ENCODE assay signal across 8 cellular contexts in the genomic region with DNA sequence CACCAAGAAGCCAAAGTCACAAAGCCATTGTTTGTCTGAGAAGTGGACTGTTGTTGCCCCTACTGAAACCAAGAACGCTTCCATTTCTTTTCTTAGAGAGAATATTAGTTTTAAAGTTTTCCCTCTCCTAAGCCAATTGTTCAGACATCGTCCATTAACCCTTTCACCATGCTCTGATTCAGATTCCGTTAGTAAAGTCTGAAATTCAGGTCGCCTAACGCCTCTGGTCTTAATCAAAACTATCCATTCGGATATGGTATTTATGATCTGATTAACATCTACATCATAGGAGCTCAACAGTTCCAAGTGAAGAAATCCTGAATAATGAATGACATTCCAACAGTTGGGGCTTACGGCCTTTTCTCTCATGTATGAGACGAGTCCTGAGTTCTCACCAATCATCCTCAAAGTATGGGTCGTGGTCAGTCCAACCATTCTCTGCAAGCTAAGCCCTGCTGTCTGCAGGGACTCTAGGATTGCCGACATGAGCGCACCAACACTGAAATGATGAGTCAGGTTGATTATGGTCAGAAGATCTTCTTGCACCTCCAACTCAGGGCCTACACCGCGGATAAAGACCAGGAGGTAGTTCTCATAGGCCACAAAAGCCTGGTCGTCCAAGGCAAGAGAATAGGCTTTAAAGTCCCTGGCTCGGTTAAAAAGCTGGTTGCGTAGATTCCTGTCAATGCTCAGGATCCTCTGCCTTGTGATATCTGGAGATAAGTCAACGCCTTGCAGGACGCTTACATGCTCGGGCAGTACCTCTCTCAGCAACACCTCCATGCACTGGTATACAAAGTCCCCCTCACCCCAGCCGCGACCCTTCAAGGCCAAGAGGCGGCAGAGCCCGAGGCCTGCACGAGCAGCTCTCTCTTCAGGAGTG. TPM values are rescaled to one million over a fixed set of nuclear protein-coding genes. Genes with fewer than 3 reads are reported as not detected.
DNase-seq lines count a peak whose midpoint lies in the region; ATAC-seq, FAIRE-seq and TF ChIP-seq lines count a peak whose summit lies in the region.

No MANE protein-coding gene starts in this region.

- intact Hi-C loops in Calu3 (cut with micrococcal nuclease; ENCODE audit: unreplicated experiment) (loop anchor here (2.0 kb wide), 1 partner anchor 221 kb away; no protein-coding TSS in a partner anchor), pancreas (cut with DNase I) (no loop called here), natural killer cell (cut with micrococcal nuclease) (loop anchor here (2.0 kb wide), 2 partner anchors 47 to 1145 kb away; a partner anchor contains a TSS)

- peaks cover 9% of the 10 kb centered on the region for H3K4me1 Mint-ChIP-seq in Calu3 (ENCODE audit: low read depth, unreplicated experiment)
- H3K4me1 Mint-ChIP-seq in natural killer cell, result peaks cover 28% of the 10 kb centered on the region in 2 donors

- H3K9me3 ChIP-seq in esophagus (ENCODE audit: control insufficient read depth in 2 of 2, insufficient read depth in 1 of 2, low read depth in 1 of 2, low read length in 1 of 2) (no peaks in the 10 kb centered on the region), pancreas (no peaks in the 10 kb centered on the region)

- H3K27me3 Mint-ChIP-seq in Calu3 (ENCODE audit: unreplicated experiment), result no peaks in the 10 kb centered on the region
- no peaks in the 10 kb centered on the region for H3K27me3 Mint-ChIP-seq in natural killer cell (ENCODE audit: low read depth in 2 of 2)

- TF ChIP-seq CTCF in Calu3 (IDR thresholded peaks at IDR 0.05; ENCODE audit: unreplicated experiment) (no peak), pancreas (IDR thresholded peaks at IDR 0.05) (no peak), natural killer cell (IDR thresholded peaks at IDR 0.05) (no peak)

- BruUV-seq in Calu3 (replicated peaks; lab: Mats Ljungman, UMichigan), result TSS peak; percentile 56

- H3K4me3 Mint-ChIP-seq in Calu3 (ENCODE audit: low read depth, unreplicated experiment), result no peak overlapping the region
- no peak overlapping the region for H3K4me3 Mint-ChIP-seq in natural killer cell

- no peak for DNase-seq in Calu3
- peak; percentile 25 for DNase-seq in NCI-H226
- peak in 1 of 6 donors; percentile 15 for DNase-seq in pancreas
- no peak for DNase-seq in natural killer cell

- ATAC-seq in pancreas (peak in 2 of 4 donors; percentile 0 to 2), GM18861 (IDR thresholded peaks at IDR 0.05; ENCODE audit: unreplicated experiment) (no peak), HG03196 (IDR thresholded peaks at IDR 0.05; ENCODE audit: unreplicated experiment) (no peak), HG02759 (IDR thresholded peaks at IDR 0.05; ENCODE audit: unreplicated experiment) (no peak), natural killer cell (no peak)

- peak overlapping the region; percentile 70 to 89 for H3K4me3 ChIP-seq in esophagus (ENCODE audit: low read depth in 1 of 2, low read length in 2 of 2)
- peak overlapping the region; percentile 45 to 73 (median 57) for H3K4me3 ChIP-seq in pancreas

- H3K36me3 ChIP-seq in esophagus (ENCODE audit: control insufficient read depth in 2 of 2, insufficient read depth in 2 of 2, low read length in 1 of 2) (no peaks in the 10 kb centered on the region), pancreas (peaks cover 0 to 10% (median 0%) of the 10 kb centered on the region in 3 donors)

- CTCF ChIA-PET in Calu3 (lab: Charles Lee), result interaction anchor here (0.5 to 1.6 kb wide), 3 partner anchors 12 to 371 kb away, joined by 4 to 10 read pairs (median 5); no protein-coding TSS in a partner anchor

- H3K36me3 Mint-ChIP-seq in Calu3 (ENCODE audit: insufficient read depth, unreplicated experiment) (peaks cover 17% of the 10 kb centered on the region), natural killer cell (peaks cover 4% of the 10 kb centered on the region)

- H3K27ac Mint-ChIP-seq in Calu3 (ENCODE audit: unreplicated experiment) (no peak overlapping the region), natural killer cell (no peak overlapping the region)

- no peak for FAIRE-seq in pancreas (lab: Jason Lieb, UNC)

- H3K27ac ChIP-seq in esophagus (ENCODE audit: low read depth in 2 of 2, low read length in 1 of 2) (peak overlapping the region; percentile 96 to 100), pancreas (peak overlapping the region; percentile 97 to 99 (median 97))

- 8 to 10% methylated on average over 24 of the region's 24 CpGs for WGBS in esophagus, 2 donors
- whole genome bisulfite sequencing in pancreas, 2 donors, result 9 to 13% methylated on average over 24 of the region's 24 CpGs

- H3K9me3 Mint-ChIP-seq in Calu3 (ENCODE audit: low read depth, unreplicated experiment) (no peaks in the 10 kb centered on the region), natural killer cell (no peaks in the 10 kb centered on the region)

- H3K27me3 ChIP-seq in esophagus (ENCODE audit: control insufficient read depth in 1 of 2, insufficient read depth in 2 of 2, low read length in 2 of 2), result no peaks in the 10 kb centered on the region
- no peaks in the 10 kb centered on the region for H3K27me3 ChIP-seq in pancreas

- H3K4me1 ChIP-seq in esophagus (ENCODE audit: control insufficient read depth in 2 of 2, insufficient read depth in 2 of 2, low read length in 1 of 2) (no peaks in the 10 kb centered on the region), pancreas (peaks cover 25 to 43% (median 35%) of the 10 kb centered on the region in 3 donors)

RNA-seq across cellular contexts. Expression of a gene that starts 0.8 kb away (rescaled TPM):
- total RNA-seq in Calu3 (2022), result 13.2 and 15.6 TPM in 2 replicates
- polyA plus RNA-seq in esophagus, result 1 to 10 TPM; 3.8 TPM
- total RNA-seq in pancreas, result 1 to 10 TPM; 3.8 to 8.7 (median 6.2) TPM
- 1 to 10 TPM; 2.9 to 8.2 TPM for polyA plus RNA-seq in pancreas
- total RNA-seq in natural killer cell, result 10 to 100 TPM; 25.6 to 33.7 (median 32.5) TPM

RNA-seq across cellular contexts. Expression of a gene that starts 1.2 kb away (rescaled TPM):
- total RNA-seq in Calu3 (2022) (30.1 and 32.8 TPM in 2 replicates), pancreas (10 to 100 TPM in 5 of 6 donors, 1 to 10 TPM in 1; 7.9 to 16.4 (median 13.3) TPM), natural killer cell (10 to 100 TPM; 26.9 to 42.6 (median 27.3) TPM)
- polyA plus RNA-seq in esophagus (10 to 100 TPM in 1 of 2 donors, 1 to 10 TPM in 1; 7.0 to 13.9 TPM), pancreas (10 to 100 TPM in 1 of 2 donors, 1 to 10 TPM in 1; 8.3 to 15.3 TPM)

RNA-seq across cellular contexts. Expression of a gene that starts 47.3 kb away (rescaled TPM):
- total RNA-seq in Calu3 (2022) (10.3 and 21.5 TPM in 2 replicates), pancreas (10 to 100 TPM in 1 of 6 donors, 1 to 10 TPM in 5; 2.5 to 14.6 (median 4.2) TPM), natural killer cell (100 to 1,000 TPM; 105 to 158 (median 139) TPM)
- polyA plus RNA-seq in esophagus (1 to 10 TPM; 1.6 to 2.0 TPM), pancreas (1 to 10 TPM; 1.7 to 1.8 TPM)

Comparison
In these comparisons a context has a peak if more than half of its experiments do, and no peak if none do; other contexts are left out.
1. intact Hi-C loops: an anchor here in Calu3 (2.0 kb wide) and natural killer cell (2.0 kb wide); none called in pancreas.